In genomic region chr4:141771889-141772830, GRCh38 we compare ENCODE assay signal across 2 cellular contexts.
TF ChIP-seq lines count a peak whose summit lies in the region.

No MANE protein-coding gene starts in this region.

TF ChIP-seq in GM23338, 12 proteins besides CTCF, POLR2A, EP300 and RAD21 (continued from another document):
- no peak for TF ChIP-seq ZNF462 (CRISPR knock-in tag; IDR thresholded peaks at IDR 0.05)
- no peak for TF ChIP-seq ZNF114 (CRISPR knock-in tag; IDR thresholded peaks at IDR 0.05)
- TF ChIP-seq REST (IDR thresholded peaks at IDR 0.05; ENCODE audit: unreplicated experiment): no peak
- TF ChIP-seq POLR2AphosphoS5 (IDR thresholded peaks at IDR 0.05; ENCODE audit: low read depth): no peak
- TF ChIP-seq CREB1 (CRISPR knock-in tag; IDR thresholded peaks at IDR 0.05; ENCODE audit: low read depth): no peak
- no peak for TF ChIP-seq EZH2 (IDR thresholded peaks at IDR 0.05; ENCODE audit: low read depth, unreplicated experiment)
- TF ChIP-seq ETS1 (IDR thresholded peaks at IDR 0.05): no peak
- no peak for TF ChIP-seq EZH2phosphoT487 (IDR thresholded peaks at IDR 0.05; ENCODE audit: unreplicated experiment)
- TF ChIP-seq STAT1 (IDR thresholded peaks at IDR 0.05; ENCODE audit: unreplicated experiment): no peak

TF ChIP-seq in IMR-90, 13 proteins besides CTCF, POLR2A, EP300 and RAD21 (continued from another document):
- no peak for TF ChIP-seq ELK1 (IDR thresholded peaks at IDR 0.05; ENCODE audit: borderline replicate concordance, low read depth, low read length)
- TF ChIP-seq USF2 (IDR thresholded peaks at IDR 0.05; ENCODE audit: low read depth, low read length): no peak
- TF ChIP-seq CEBPB (IDR thresholded peaks at IDR 0.05; ENCODE audit: low read depth, low read length): no peak
- TF ChIP-seq CHD1 (IDR thresholded peaks at IDR 0.05; ENCODE audit: low read depth, low read length): no peak
- TF ChIP-seq BHLHE40 (IDR thresholded peaks at IDR 0.05; ENCODE audit: low read depth, low read length): no peak
- no peak for TF ChIP-seq NFE2L2 (IDR thresholded peaks at IDR 0.05; ENCODE audit: low read depth, low read length)
- no peak for TF ChIP-seq FOS (IDR thresholded peaks at IDR 0.05; ENCODE audit: low read depth, low read length)
- TF ChIP-seq RFX5 (IDR thresholded peaks at IDR 0.05; ENCODE audit: low read depth, low read length): no peak
- no peak for TF ChIP-seq MXI1 (IDR thresholded peaks at IDR 0.05; ENCODE audit: borderline replicate concordance, low read depth, low read length)
- no peak for TF ChIP-seq SMC3 (IDR thresholded peaks at IDR 0.05; ENCODE audit: low read depth, low read length)
